33 cellular contexts compared by ENCODE assay signal in the genomic region with DNA sequence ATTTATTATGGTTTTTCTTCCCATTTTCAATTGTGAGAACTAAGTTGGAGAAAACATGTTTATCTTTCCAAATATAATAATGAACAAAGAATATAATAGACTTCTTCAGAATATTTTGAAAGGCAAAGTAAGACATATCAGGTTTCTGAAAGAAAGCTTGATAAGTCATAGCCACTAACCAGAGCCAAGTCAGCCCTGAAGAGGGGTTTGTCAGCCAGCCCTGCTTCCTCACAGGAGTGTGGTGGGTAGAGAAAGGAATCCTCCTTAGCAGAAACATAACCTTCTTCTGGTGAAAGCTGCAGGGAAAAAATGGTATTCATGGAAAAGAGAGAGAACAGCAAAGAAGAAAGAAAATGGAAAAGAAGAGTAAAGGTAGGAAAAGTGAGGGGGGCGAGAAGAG.
"Had no signal": no experiment of that assay in that cellular context is flagged by ENCODE, and none has a peak within 500 bp of the region (broad histone marks: within the 10 kb centered on the region; RNA-seq: fewer than 3 reads in every experiment).

No MANE protein-coding gene starts in this region.

- H3K27ac Mint-ChIP-seq: activated CD8-positive, alpha-beta T cell treated with anti-CD3 and anti-CD28 coated beads for 36 hours; activated naive CD4-positive, alpha-beta T cell treated with anti-CD3 and anti-CD28 coated beads, Interleukin-2, amount 50 U/mL, for 24 hours; activated naive CD8-positive, alpha-beta T cell treated with anti-CD3 and anti-CD28 coated beads, Interleukin-2, amount 50 U/mL, for 24 hours; activated T-helper 2 cell treated with anti-CD3 and anti-CD28 coated beads, Interferon-gamma antibody, Interleukin-2, Interleukin-4, amounts not matched to agents 10 μg/mL and 5 μg/mL and 100 μg/mL, durations not matched to agents 14 hours and 24 hours and 36 hours; naive B cell; stimulated activated memory B cell treated with anti-CD40 and anti-IgM and Interleukin-4, amounts not matched to agents 10 μg/mL and 1 μg/mL and 100 μg/mL, for 72 hours; stimulated activated naive CD8-positive, alpha-beta T cell treated with anti-CD3 and anti-CD28 coated beads, Interleukin-15, amount 100 ng/mL, for 72 hours; T-helper 17 cell had no signal

- H3K4me3 ChIP-seq: colonic mucosa, heart left ventricle, left ventricle myocardium inferior, pancreas, prostate gland, smooth muscle cell, upper lobe of left lung had no signal

- H3K27me3 ChIP-seq: colonic mucosa, heart left ventricle, pancreas, upper lobe of left lung had no signal

- H3K4me1 ChIP-seq: colonic mucosa, heart left ventricle, left ventricle myocardium inferior, pancreas, prostate gland, upper lobe of left lung had no signal

- H3K4me1 Mint-ChIP-seq: activated naive CD4-positive, alpha-beta T cell treated with anti-CD3 and anti-CD28 coated beads, Interleukin-2, amount 50 U/mL, for 24 hours; activated naive CD8-positive, alpha-beta T cell treated with anti-CD3 and anti-CD28 coated beads, Interleukin-2, amount 50 U/mL, for 24 hours; naive B cell; neural crest cell; stimulated activated memory B cell treated with anti-CD40 and anti-IgM and Interleukin-4, amounts not matched to agents 10 μg/mL and 1 μg/mL and 100 μg/mL, for 72 hours; stimulated activated naive CD8-positive, alpha-beta T cell treated with anti-CD3 and anti-CD28 coated beads, Interleukin-15, amount 100 ng/mL, for 72 hours; T-helper 17 cell had no signal

- H3K9me3 ChIP-seq: colonic mucosa, heart left ventricle, left ventricle myocardium inferior, pancreas, prostate gland, upper lobe of left lung had no signal

- H3K9me3 Mint-ChIP-seq: activated naive CD8-positive, alpha-beta T cell treated with anti-CD3 and anti-CD28 coated beads, Interleukin-2, amount 50 U/mL, for 24 hours; neural crest cell; stimulated activated memory B cell treated with anti-CD40 and anti-IgM and Interleukin-4, amounts not matched to agents 10 μg/mL and 1 μg/mL and 100 μg/mL, for 72 hours; stimulated activated naive CD8-positive, alpha-beta T cell treated with anti-CD3 and anti-CD28 coated beads, Interleukin-15, amount 100 ng/mL, for 72 hours had no signal

- H3K27me3 Mint-ChIP-seq: activated CD8-positive, alpha-beta T cell treated with anti-CD3 and anti-CD28 coated beads for 36 hours; activated naive CD4-positive, alpha-beta T cell treated with anti-CD3 and anti-CD28 coated beads, Interleukin-2, amount 50 U/mL, for 24 hours; activated naive CD8-positive, alpha-beta T cell treated with anti-CD3 and anti-CD28 coated beads, Interleukin-2, amount 50 U/mL, for 24 hours; naive B cell; stimulated activated memory B cell treated with anti-CD40 and anti-IgM and Interleukin-4, amounts not matched to agents 10 μg/mL and 1 μg/mL and 100 μg/mL, for 72 hours; stimulated activated naive CD8-positive, alpha-beta T cell treated with anti-CD3 and anti-CD28 coated beads, Interleukin-15, amount 100 ng/mL, for 72 hours; T-helper 17 cell had no signal

- H3K4me3 Mint-ChIP-seq: activated CD8-positive, alpha-beta T cell treated with anti-CD3 and anti-CD28 coated beads for 36 hours; activated naive CD4-positive, alpha-beta T cell treated with anti-CD3 and anti-CD28 coated beads, Interleukin-2, amount 50 U/mL, for 24 hours; activated naive CD8-positive, alpha-beta T cell treated with anti-CD3 and anti-CD28 coated beads, Interleukin-2, amount 50 U/mL, for 24 hours; activated T-cell treated with anti-CD3 and anti-CD28 coated beads, Interleukin-2, amount 50 U/mL, for 4 hours; naive B cell; neural crest cell; stimulated activated memory B cell treated with anti-CD40 and anti-IgM and Interleukin-4, amounts not matched to agents 10 μg/mL and 1 μg/mL and 100 μg/mL, for 72 hours; stimulated activated naive CD8-positive, alpha-beta T cell treated with anti-CD3 and anti-CD28 coated beads, Interleukin-15, amount 100 ng/mL, for 72 hours; T-helper 17 cell had no signal

- H3K36me3 ChIP-seq: colonic mucosa, pancreas, prostate gland had no signal

- H3K27ac ChIP-seq: colonic mucosa, heart left ventricle, left ventricle myocardium inferior, pancreas, prostate gland, upper lobe of left lung, WERI-Rb-1 had no signal

- DNase-seq: activated CD4-positive, alpha-beta T cell treated with anti-CD3 and anti-CD28 coated beads for 48 hours; activated CD8-positive, alpha-beta T cell treated with anti-CD3 and anti-CD28 coated beads for 36 hours; activated naive CD8-positive, alpha-beta T cell treated with anti-CD3 and anti-CD28 coated beads, Interleukin-2, amount 50 U/mL, for 24 hours; activated T-cell treated with anti-CD3 and anti-CD28 coated beads, Interleukin-2, amount 50 U/mL, for 4 hours; amygdala; colonic mucosa; effector memory CD4-positive, alpha-beta T cell; erythroblast; foreskin fibroblast; heart left ventricle; hypothalamus; left ventricle myocardium inferior; naive B cell; nucleus accumbens; pancreas; retina; stimulated activated CD4-positive, alpha-beta T cell treated with anti-CD3 and anti-CD28 coated beads, Interleukin-1b, Interleukin-23, amount 100 ng/mL, for 48 hours; stimulated activated CD4-positive, alpha-beta T cell treated with anti-CD3 and anti-CD28 coated beads, Interleukin-4, amount 100 ng/mL, for 4 hours; stimulated activated CD8-positive, alpha-beta memory T cell treated with anti-CD3 and anti-CD28 coated beads, Interleukin-4, amount 100 ng/mL, for 48 hours; stimulated activated naive CD8-positive, alpha-beta T cell treated with anti-CD3 and anti-CD28 coated beads, Interleukin-15, amount 100 ng/mL, for 72 hours; substantia nigra; T-helper 17 cell; T1000; upper lobe of left lung; WERI-Rb-1 had no signal

- ATAC-seq: activated CD4-positive, CD25-positive, alpha-beta regulatory T cell treated with anti-CD3 and anti-CD28 coated beads, Interleukin-2, amount 50 U/mL, for 24 hours; activated CD8-positive, alpha-beta T cell treated with anti-CD3 and anti-CD28 coated beads for 36 hours; activated naive CD8-positive, alpha-beta T cell treated with anti-CD3 and anti-CD28 coated beads, Interleukin-2, amount 50 U/mL, for 24 hours; activated T-cell treated with anti-CD3 and anti-CD28 coated beads, Interleukin-2, amount 50 U/mL, for 4 hours; heart left ventricle; pancreas; sciatic nerve; stimulated activated memory B cell treated with anti-CD40 and anti-IgM and Interleukin-4, amounts not matched to agents 10 μg/mL and 1 μg/mL and 100 μg/mL, for 72 hours; stimulated activated naive CD8-positive, alpha-beta T cell treated with anti-CD3 and anti-CD28 coated beads, Interleukin-15, amount 100 ng/mL, for 72 hours; T-helper 17 cell had no signal

- H3K36me3 Mint-ChIP-seq: activated naive CD4-positive, alpha-beta T cell treated with anti-CD3 and anti-CD28 coated beads, Interleukin-2, amount 50 U/mL, for 24 hours; naive B cell; stimulated activated memory B cell treated with anti-CD40 and anti-IgM and Interleukin-4, amounts not matched to agents 10 μg/mL and 1 μg/mL and 100 μg/mL, for 72 hours had no signal
